8 cellular contexts compared by ENCODE assay signal in genomic region chr15:40382580-40383456, GRCh38. TPM values are rescaled to one million over a fixed set of nuclear protein-coding genes. Genes with fewer than 3 reads are reported as not detected.
A peak's percentile ranks its signal among the peaks of the same experiment; 100 is the strongest.
DNase-seq lines count a peak whose midpoint lies in the region; ATAC-seq and TF ChIP-seq lines count a peak whose summit lies in the region.

Gene KNSTRN, plus strand, starts transcription at chr15:40382721. Its CDS starts 115 bp downstream, at chr15:40382836.

- no peaks in the 10 kb centered on the region for H3K36me3 ChIP-seq in adrenal gland (replicated peaks in 1 of 2)
- peaks cover 3 to 11% (median 10%) of the 10 kb centered on the region in 4 donors for H3K36me3 ChIP-seq in upper lobe of left lung

- WGBS in adrenal gland, 4 donors = 3 to 6% (median 4%) methylated on average over 33 to 57 of the region's 57 CpGs
- 0 to 6% methylated on average over 33 to 57 of the region's 57 CpGs for WGBS in upper lobe of left lung, 2 donors

- H3K27me3 ChIP-seq in adrenal gland (no peaks in the 10 kb centered on the region), upper lobe of left lung (no peaks in the 10 kb centered on the region)

- TF ChIP-seq POLR2A in adrenal gland (IDR thresholded peaks at IDR 0.05) = peak in 1 of 2 donors; percentile 70
- TF ChIP-seq POLR2A in upper lobe of left lung (IDR thresholded peaks at IDR 0.05) = peak in 1 of 4 donors; percentile 63

- peak; percentile 97 for DNase-seq in GM13976 (ENCODE audit: low spot score)
- peak; percentile 82 for DNase-seq in NCI-H146 treated with DMSO at 0.1 percent for 48 hours (lab: John Stamatoyannopoulos, UW; ENCODE audit: unreplicated experiment)
- DNase-seq in T-helper 1 cell = peak; percentile 72 to 93 (median 88)
- peak; percentile 92 to 97 (median 94) for DNase-seq in adrenal gland
- peak; percentile 93 for DNase-seq in left cardiac atrium
- DNase-seq in posterior vena cava (ENCODE audit: low spot score) = peak; percentile 95
- peak; percentile 84 to 97 for DNase-seq in upper lobe of left lung

- H3K27ac ChIP-seq in adrenal gland (peak within 1 kb of the TSS in 2 of 5 donors; percentile 31 to 62), upper lobe of left lung (peak within 1 kb of the TSS; percentile 3 to 78 (median 66))

- H3K9me3 ChIP-seq in adrenal gland (replicated peaks in 1 of 3) = no peaks in the 10 kb centered on the region
- no peaks in the 10 kb centered on the region for H3K9me3 ChIP-seq in upper lobe of left lung

- in situ Hi-C loops in GM13976 (cut with MboI; ENCODE audit: low sequenced_read_pairs, unreplicated experiment) = no loop called here

- H3K4me1 ChIP-seq in adrenal gland (replicated peaks in 1 of 2) (peaks cover 11 to 24% of the 10 kb centered on the region in 2 donors), upper lobe of left lung (peaks cover 18 to 33% (median 26%) of the 10 kb centered on the region in 4 donors)

- TF ChIP-seq CTCF in GM13976 (IDR thresholded peaks at IDR 0.05; ENCODE audit: borderline replicate concordance, control extremely low read depth, extremely low read depth, insufficient read depth, missing control alignments) (no peak), adrenal gland (IDR thresholded peaks at IDR 0.05) (no peak), upper lobe of left lung (IDR thresholded peaks at IDR 0.05) (no peak)

- H3K4me3 ChIP-seq in adrenal gland (peak within 1 kb of the TSS; percentile 43 to 89 (median 85)), upper lobe of left lung (peak within 1 kb of the TSS; percentile 58 to 94 (median 78))

- ATAC-seq in HG02870 (IDR thresholded peaks at IDR 0.05; ENCODE audit: unreplicated experiment) (peak; percentile 98), left cardiac atrium (peak; percentile 97), upper lobe of left lung (ENCODE audit: low FRiP score in 2 of 2) (peak; percentile 96 to 98)

- intact Hi-C loops in adrenal gland (cut with DNase I) = no loop called here
- intact Hi-C loops in left cardiac atrium (cut with DNase I) = no loop called here
- intact Hi-C loops in posterior vena cava (cut with DNase I) = no loop called here

- no peak for TF ChIP-seq EP300 in upper lobe of left lung (IDR thresholded peaks at IDR 0.05)

RNA-seq across cellular contexts. Expression of gene KNSTRN, which starts in this region (rescaled TPM):
- total RNA-seq in adrenal gland (10 to 100 TPM in 4 of 8 donors, 1 to 10 TPM in 4; 4.0 to 16.5 (median 10.4) TPM), left cardiac atrium (1 to 10 TPM; 7.2 to 8.0 TPM), posterior vena cava (1 to 10 TPM; 5.4 to 8.4 TPM), upper lobe of left lung (10 to 100 TPM; 10.6 to 27.6 (median 17.3) TPM)
- polyA plus RNA-seq in adrenal gland = 10 to 100 TPM in 1 of 3 donors, 1 to 10 TPM in 2; 7.0 to 21.9 (median 9.2) TPM
